In genomic region chr1:218426343-218426657, GRCh38 we compare ENCODE assay signal across 11 cellular contexts.
DNase-seq lines count a peak whose midpoint lies in the region; ATAC-seq, FAIRE-seq and TF ChIP-seq lines count a peak whose summit lies in the region.
"Had no signal": no experiment of that assay in that cellular context is flagged by ENCODE, and none has a peak within 500 bp of the region (broad histone marks: within the 10 kb centered on the region; RNA-seq: fewer than 3 reads in every experiment).

No MANE protein-coding gene starts in this region.

- peak overlapping the region; percentile 68 to 86; a peak in 5 of 6 replicates for H3K27ac ChIP-seq in A549
- H3K27ac ChIP-seq in keratinocyte (ENCODE audit: control insufficient read depth, insufficient read depth, low read length), result peak overlapping the region; percentile 53
- H3K27ac ChIP-seq in Karpas-422 (ENCODE audit: low read length), result no peak overlapping the region

- 20% methylated on average over 1 of the region's 1 CpG for WGBS in A549 (ENCODE audit: missing lambda C conversion rate)

- TF ChIP-seq POLR2A in A549 (IDR thresholded peaks at IDR 0.05; ENCODE audit: low read length), result no peak

- no peak; a peak in 1 of 5 replicates for TF ChIP-seq RAD21 in A549 (conservative IDR thresholded peaks at IDR 0.05 in 1 of 2, IDR thresholded peaks at IDR 0.05 in 1 of 2)

- H3K27me3 ChIP-seq in keratinocyte (ENCODE audit: control insufficient read depth, extremely low read depth, insufficient read depth, low read length) (no peaks in the 10 kb centered on the region), Karpas-422 (ENCODE audit: low read length) (no peaks in the 10 kb centered on the region)

- H3K4me1 ChIP-seq in A549, result peaks cover 44% of the 10 kb centered on the region
- peaks cover 17% of the 10 kb centered on the region for H3K4me1 ChIP-seq in keratinocyte (ENCODE audit: control insufficient read depth, extremely low read depth, insufficient read depth, low read length)
- no peaks in the 10 kb centered on the region for H3K4me1 ChIP-seq in Karpas-422 (ENCODE audit: low read length)

- H3K9me3 ChIP-seq in A549 (no peaks in the 10 kb centered on the region), keratinocyte (ENCODE audit: control insufficient read depth, low read depth, low read length) (no peaks in the 10 kb centered on the region), Karpas-422 (ENCODE audit: low read length) (no peaks in the 10 kb centered on the region)

- no peaks in the 10 kb centered on the region for H4K20me1 ChIP-seq in keratinocyte (ENCODE audit: control insufficient read depth, extremely low read depth, insufficient read depth, low read length)
- no peaks in the 10 kb centered on the region for H4K20me1 ChIP-seq in Karpas-422 (ENCODE audit: insufficient read depth, low read depth, low read length)

- ATAC-seq in A549 (peak; percentile 44 to 58; a peak in 3 of 6 replicates), GM21825 (IDR thresholded peaks at IDR 0.05; ENCODE audit: unreplicated experiment) (no peak), GM19035 (IDR thresholded peaks at IDR 0.05; ENCODE audit: unreplicated experiment) (no peak)
- ATAC-seq: T-helper 17 cell had no signal

- no peaks in the 10 kb centered on the region for H3K9me1 ChIP-seq in keratinocyte (ENCODE audit: control insufficient read depth, extremely low read depth, insufficient read depth, low read length)

- H3K4me3 ChIP-seq in A549 (no peak overlapping the region), keratinocyte (ENCODE audit: control insufficient read depth in 2 of 3, extremely low read depth in 1 of 3, insufficient read depth in 2 of 3, low read depth in 1 of 3, low read length in 3 of 3) (no peak overlapping the region), Karpas-422 (ENCODE audit: low read length) (no peak overlapping the region)

- no peak overlapping the region for H3K9ac ChIP-seq in keratinocyte (ENCODE audit: control insufficient read depth, extremely low read depth, insufficient read depth, low read length)
- no peak overlapping the region for H3K9ac ChIP-seq in Karpas-422 (ENCODE audit: low read length)

- no peaks in the 10 kb centered on the region for H3K9me2 ChIP-seq in Karpas-422 (replicated peaks; ENCODE audit: insufficient read depth, low read length)

- DNase-seq in A549 (ENCODE audit: low read depth in 1 of 2, low spot score in 1 of 2) (peak; percentile 43 to 79), M059J (ENCODE audit: low read depth) (peak; percentile 70), cerebellar cortex (ENCODE audit: low spot score) (peak; percentile 11), keratinocyte (ENCODE audit: low read depth, low spot score) (no peak), Karpas-422 (no peak), NCI-H446 treated with DMSO at 0.1 percent for 48 hours (lab: John Stamatoyannopoulos, UW) (no peak)
- DNase-seq: AML-193, NCI-H2081 treated with DMSO at 0.1 percent for 48 hours, T-helper 17 cell had no signal

- POLR2A ChIA-PET in A549 (lab: Yijun Ruan, JAX), result interaction anchor here (0.6 kb wide), 1 partner anchor 32 kb away, joined by 4 read pairs; no protein-coding TSS in a partner anchor

- TF ChIP-seq CTCF in A549 (IDR thresholded peaks at IDR 0.05) (no peak), keratinocyte (optimal IDR thresholded peaks at IDR 0.05 in 1 of 3, IDR thresholded peaks at IDR 0.05 in 1 of 3, conservative IDR thresholded peaks at IDR 0.05 in 1 of 3; ENCODE audit: extremely low read depth in 1 of 3, insufficient read depth in 2 of 3, low read length in 3 of 3) (no peak)

- dilution Hi-C loops in keratinocyte (cut with MboI; ENCODE audit: extremely low pct_ligation_motif_present, low sequenced_read_pairs), result no loop called here

- peak; percentile 22 to 53; a peak in 2 of 5 replicates for TF ChIP-seq EP300 in A549 (IDR thresholded peaks at IDR 0.05)

- H3K79me2 ChIP-seq in keratinocyte (ENCODE audit: control insufficient read depth, insufficient read depth, low read length) (no peaks in the 10 kb centered on the region), Karpas-422 (ENCODE audit: low read length) (no peaks in the 10 kb centered on the region)

- H3K4me2 ChIP-seq in A549 (peak overlapping the region; percentile 68), keratinocyte (ENCODE audit: control insufficient read depth, extremely low read depth, insufficient read depth, low read depth, low read length) (no peak overlapping the region), Karpas-422 (ENCODE audit: low read depth, low read length, poor library complexity, severe bottlenecking) (no peak overlapping the region)

- no peak overlapping the region for H2AFZ ChIP-seq in keratinocyte (ENCODE audit: control insufficient read depth, low read length)
- H2AFZ ChIP-seq in Karpas-422 (ENCODE audit: low read length), result no peak overlapping the region

- no peaks in the 10 kb centered on the region for H3K36me3 ChIP-seq in keratinocyte (ENCODE audit: control insufficient read depth in 2 of 2, extremely low read depth in 1 of 2, insufficient read depth in 2 of 2, low read length in 2 of 2)
- no peaks in the 10 kb centered on the region for H3K36me3 ChIP-seq in Karpas-422 (ENCODE audit: insufficient read depth, low read length)

- FAIRE-seq in A549 (lab: Jason Lieb, UNC) (no peak), keratinocyte (lab: Jason Lieb, UNC) (no peak)

- CTCF ChIA-PET in A549 (lab: Yijun Ruan, JAX), result no interaction called here

TF ChIP-seq in A549, 52 proteins besides CTCF, POLR2A, EP300 and RAD21 (continues in another document):
- TF ChIP-seq HOXB13 (CRISPR knock-in tag; IDR thresholded peaks at IDR 0.05; ENCODE audit: low read depth) (no peak), CEBPB (IDR thresholded peaks at IDR 0.05) (peak; percentile 93 to 94), HMGXB4 (CRISPR knock-in tag; IDR thresholded peaks at IDR 0.05; ENCODE audit: borderline replicate concordance) (no peak), ELK1 (IDR thresholded peaks at IDR 0.05; ENCODE audit: low read depth, low read length) (no peak), REST (IDR thresholded peaks at IDR 0.05) (no peak), BCL3 (IDR thresholded peaks at IDR 0.05) (peak; percentile 30; the same call in 1 of the 3 replicates), MAFK (IDR thresholded peaks at IDR 0.05; ENCODE audit: partially characterized antibody) (no peak), SREBF2 (IDR thresholded peaks at IDR 0.05) (no peak), GATA3 (IDR thresholded peaks at IDR 0.05; ENCODE audit: borderline replicate concordance) (peak; percentile 62), KDM1A (IDR thresholded peaks at IDR 0.05; ENCODE audit: low read depth) (no peak), SMC3 (IDR thresholded peaks at IDR 0.05) (peak; percentile 37; the same call in 1 of the 3 replicates)

Comparison
In these comparisons a context has a peak if more than half of its experiments do, and no peak if none do; other contexts are left out.
1. ATAC-seq: peak in A549 (2 of 2); none in GM21825 (single experiment) and GM19035 (single experiment).
2. DNase-seq: peak in A549 (2 of 2), M059J (single experiment) and cerebellar cortex (single experiment); none in keratinocyte (single experiment), Karpas-422 (single experiment) and NCI-H446 treated with DMSO at 0.1 percent for 48 hours (single experiment).